8 cellular contexts compared by ENCODE assay signal in genomic region chr2:42359894-42360483, GRCh38. TPM values are rescaled to one million over a fixed set of nuclear protein-coding genes. Genes with fewer than 3 reads are reported as not detected.
A peak's percentile ranks its signal among the peaks of the same experiment; 100 is the strongest.
DNase-seq lines count a peak whose midpoint lies in the region; ATAC-seq and TF ChIP-seq lines count a peak whose summit lies in the region.

No MANE protein-coding gene starts in this region.

- DNase-seq in activated CD4-positive, alpha-beta T cell treated with anti-CD3 and anti-CD28 coated beads for 36 hours, result peak; percentile 35
- no peak for DNase-seq in activated CD4-positive, alpha-beta T cell treated with anti-CD3 and anti-CD28 coated beads, Interleukin-2, amount 50 U/mL, for 4 hours
- DNase-seq in Peyer's patch (no peak), dorsolateral prefrontal cortex (no peak), natural killer cell (peak; percentile 19), GM20000 (ENCODE audit: low spot score) (no peak), NCI-H345 treated with DMSO at 0.1 percent for 48 hours (lab: John Stamatoyannopoulos, UW; ENCODE audit: unreplicated experiment) (no peak)

- TF ChIP-seq CTCF in Peyer's patch (IDR thresholded peaks at IDR 0.05) (no peak), dorsolateral prefrontal cortex (IDR thresholded peaks at IDR 0.05 in 54 of 56, conservative IDR thresholded peaks at IDR 0.05 in 2 of 56; ENCODE audit: low read depth in 1 of 56, partially characterized antibody in 56 of 56) (no peak), natural killer cell (IDR thresholded peaks at IDR 0.05) (no peak), GM20000 (IDR thresholded peaks at IDR 0.05; ENCODE audit: extremely low read depth, missing control alignments) (no peak)

- H3K4me1 Mint-ChIP-seq in activated CD4-positive, alpha-beta T cell treated with anti-CD3 and anti-CD28 coated beads for 36 hours, result peaks cover 44% of the 10 kb centered on the region
- H3K4me1 Mint-ChIP-seq in natural killer cell, result peaks cover 58 to 62% of the 10 kb centered on the region in 2 donors

- H3K27me3 Mint-ChIP-seq in activated CD4-positive, alpha-beta T cell treated with anti-CD3 and anti-CD28 coated beads for 36 hours, result no peaks in the 10 kb centered on the region
- H3K27me3 Mint-ChIP-seq in natural killer cell (ENCODE audit: low read depth in 2 of 2), result no peaks in the 10 kb centered on the region

- peak overlapping the region; percentile 94 for H3K27ac Mint-ChIP-seq in activated CD4-positive, alpha-beta T cell treated with anti-CD3 and anti-CD28 coated beads for 36 hours
- peak overlapping the region; percentile 92 to 94 for H3K27ac Mint-ChIP-seq in natural killer cell

- H3K4me3 Mint-ChIP-seq in activated CD4-positive, alpha-beta T cell treated with anti-CD3 and anti-CD28 coated beads for 36 hours, result peak overlapping the region; percentile 89
- H3K4me3 Mint-ChIP-seq in natural killer cell, result peak overlapping the region; percentile 91

- intact Hi-C loops in activated CD4-positive, alpha-beta T cell treated with anti-CD3 and anti-CD28 coated beads for 36 hours (cut with DNase I, micrococcal nuclease), result loop anchor here (2.0 to 5.0 kb wide), 4 partner anchors 135 to 2002 kb away; partner anchors contain the start of genes CAMKMT (in 1 of the 2), PLEKHH2 (in 1 of the 2) and PREPL (in 1 of the 2)
- intact Hi-C loops in dorsolateral prefrontal cortex (cut with DNase I), result loop anchor here (2.0 to 10.0 kb wide), 9 partner anchors 132 to 519 kb away; partner anchors contain the start of genes EML4 (in 1 of the 2), KCNG3 (in 1 of the 2) and MTA3 (in 1 of the 2)
- intact Hi-C loops in natural killer cell (cut with micrococcal nuclease), result loop anchor here (2.0 to 5.0 kb wide), 2 partner anchors 191 to 1237 kb away; partner anchors contain the start of genes EML4 and THADA

- no peak for TF ChIP-seq POLR2A in Peyer's patch (IDR thresholded peaks at IDR 0.05)

- POLR2A ChIA-PET in activated CD4-positive, alpha-beta T cell treated with anti-CD3 and anti-CD28 coated beads for 36 hours (lab: Charles Lee), result no interaction called here

- no peak for ATAC-seq in activated CD4-positive, alpha-beta T cell treated with anti-CD3 and anti-CD28 coated beads for 36 hours
- ATAC-seq in natural killer cell (no peak), GM18502 (IDR thresholded peaks at IDR 0.05; ENCODE audit: poor library complexity, unreplicated experiment) (no peak)

- H3K27ac ChIP-seq in Peyer's patch (peak overlapping the region; percentile 90 to 95 (median 92)), dorsolateral prefrontal cortex (peak overlapping the region in 7 of 59 donors; percentile 93 to 99 (median 96))

- H3K9me3 ChIP-seq in Peyer's patch, result no peaks in the 10 kb centered on the region

- H3K9me3 Mint-ChIP-seq in activated CD4-positive, alpha-beta T cell treated with anti-CD3 and anti-CD28 coated beads for 36 hours (ENCODE audit: low read depth), result no peaks in the 10 kb centered on the region
- no peaks in the 10 kb centered on the region for H3K9me3 Mint-ChIP-seq in natural killer cell

- no peaks in the 10 kb centered on the region for H3K36me3 ChIP-seq in Peyer's patch

- H3K27me3 ChIP-seq in Peyer's patch (no peaks in the 10 kb centered on the region), dorsolateral prefrontal cortex (no peaks in the 10 kb centered on the region)

- H3K4me1 ChIP-seq in Peyer's patch, result peaks cover 0 to 13% (median 4%) of the 10 kb centered on the region in 4 donors

- CTCF ChIA-PET in activated CD4-positive, alpha-beta T cell treated with anti-CD3 and anti-CD28 coated beads for 36 hours (lab: Charles Lee), result interaction anchor here (0.9 to 1.5 kb wide), 2 partner anchors 265 to 303 kb away, joined by 3 to 5 read pairs; no protein-coding TSS in a partner anchor

- H3K36me3 Mint-ChIP-seq in activated CD4-positive, alpha-beta T cell treated with anti-CD3 and anti-CD28 coated beads for 36 hours (ENCODE audit: low read depth), result peaks cover 20% of the 10 kb centered on the region
- no peaks in the 10 kb centered on the region for H3K36me3 Mint-ChIP-seq in natural killer cell

- H3K4me3 ChIP-seq in Peyer's patch (peak overlapping the region; percentile 76 to 91 (median 81)), dorsolateral prefrontal cortex (peak overlapping the region; percentile 63 to 100 (median 98))

RNA-seq across cellular contexts. Expression of gene COX7A2L, which starts 1.0 kb away (rescaled TPM):
- total RNA-seq in activated CD4-positive, alpha-beta T cell treated with anti-CD3 and anti-CD28 coated beads for 36 hours, result 100 to 1,000 TPM; 103 TPM
- 100 to 1,000 TPM in 2 of 4 donors, 10 to 100 TPM in 2; 77.3 to 143 (median 101) TPM for total RNA-seq in Peyer's patch
- total RNA-seq in dorsolateral prefrontal cortex, result 100 to 1,000 TPM in 87 of 120 experiments, 10 to 100 TPM in 33; 60.5 to 159 (median 113) TPM
- 10 to 100 TPM; 45.8 to 59.1 (median 58.1) TPM for total RNA-seq in natural killer cell

Comparison
In these comparisons a context has a peak if more than half of its experiments do, and no peak if none do; other contexts are left out.
1. DNase-seq: peak in activated CD4-positive, alpha-beta T cell treated with anti-CD3 and anti-CD28 coated beads for 36 hours (single experiment) and natural killer cell (single experiment); none in activated CD4-positive, alpha-beta T cell treated with anti-CD3 and anti-CD28 coated beads, Interleukin-2, amount 50 U/mL, for 4 hours (0 of 2), Peyer's patch (0 of 3), dorsolateral prefrontal cortex (0 of 10), GM20000 (single experiment) and NCI-H345 treated with DMSO at 0.1 percent for 48 hours (single experiment).